Comparison of ENCODE assay signal across 2 cellular contexts in genomic region chr4:107931775-107932321, GRCh38.
TF ChIP-seq lines count a peak whose summit lies in the region.

No MANE protein-coding gene starts in this region.

TF ChIP-seq in SK-N-SH, 30 proteins besides CTCF, POLR2A, EP300 and RAD21 (continued from another document):
- 0 out of 2 replicates have a peak, but pooled peaks have one; percentile 16 for TF ChIP-seq MAX (IDR thresholded peaks at IDR 0.05; ENCODE audit: low read depth)

TF ChIP-seq in SK-N-SH treated with all-trans-retinoic acid at 6 μM for 48 hours, 23 proteins besides CTCF, POLR2A, EP300 and RAD21 (continued from another document):
- TF ChIP-seq TSHZ2 (CRISPR knock-in tag; IDR thresholded peaks at IDR 0.05) (no peak), POU6F1 (CRISPR knock-in tag; IDR thresholded peaks at IDR 0.05; ENCODE audit: borderline replicate concordance, low read depth) (no peak)
